Comparison of ENCODE assay signal across 16 cellular contexts in the genomic region with DNA sequence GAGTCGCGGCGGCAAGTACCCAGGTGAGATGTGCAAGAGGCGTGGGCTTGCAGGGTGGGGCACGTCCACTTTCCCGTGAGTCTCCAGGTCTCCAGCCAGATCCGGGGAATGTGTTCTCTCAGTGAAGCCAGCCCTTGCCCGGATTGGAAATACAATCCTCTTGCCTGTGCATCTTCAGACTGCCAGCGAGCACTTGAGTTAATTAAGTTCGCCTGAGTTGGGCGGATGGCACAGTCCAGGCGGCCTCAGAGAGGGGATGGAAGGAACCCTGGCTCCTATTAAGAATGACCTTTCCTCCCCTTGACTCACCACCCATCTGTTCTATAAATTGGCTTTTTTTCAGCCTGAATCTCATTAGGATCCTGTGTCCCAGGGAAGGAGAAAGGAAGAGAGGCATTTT.
"Had no signal": no experiment of that assay in that cellular context is flagged by ENCODE, and none has a peak within 500 bp of the region (broad histone marks: within the 10 kb centered on the region; RNA-seq: fewer than 3 reads in every experiment).

No MANE protein-coding gene starts in this region.

- H3K4me1 Mint-ChIP-seq: activated naive CD8-positive, alpha-beta T cell treated with anti-CD3 and anti-CD28 coated beads for 36 hours had no signal

- H3K9me3 Mint-ChIP-seq: activated CD4-positive, alpha-beta memory T cell treated with anti-CD3 and anti-CD28 coated beads for 36 hours; activated naive CD8-positive, alpha-beta T cell treated with anti-CD3 and anti-CD28 coated beads for 36 hours; activated T-cell treated with anti-CD3 and anti-CD28 coated beads, Interleukin-2, amount 50 U/mL, for 72 hours had no signal

- H3K27ac Mint-ChIP-seq: activated CD4-positive, alpha-beta memory T cell treated with anti-CD3 and anti-CD28 coated beads for 36 hours; activated naive CD8-positive, alpha-beta T cell treated with anti-CD3 and anti-CD28 coated beads for 36 hours; activated T-cell treated with anti-CD3 and anti-CD28 coated beads, Interleukin-2, amount 50 U/mL, for 72 hours had no signal

- H3K36me3 Mint-ChIP-seq: activated CD4-positive, alpha-beta memory T cell treated with anti-CD3 and anti-CD28 coated beads for 36 hours; activated naive CD8-positive, alpha-beta T cell treated with anti-CD3 and anti-CD28 coated beads for 36 hours had no signal

- DNase-seq: activated CD4-positive, alpha-beta memory T cell treated with anti-CD3 and anti-CD28 coated beads for 36 hours; activated gamma-delta T cell treated with Interleukin-2 at 50 U/mL for 16 hours; activated naive CD8-positive, alpha-beta T cell treated with anti-CD3 and anti-CD28 coated beads for 36 hours; activated T-cell treated with anti-CD3 and anti-CD28 coated beads, Interleukin-2, amount 50 U/mL, for 72 hours; foreskin melanocyte; heart right ventricle; islet precursor cell; left ventricle myocardium superior; mesenchymal stem cell; ovary; stimulated activated CD4-positive, alpha-beta T cell treated with anti-CD3 and anti-CD28 coated beads, Interleukin-12 subunit alpha, Interleukin-12 subunit beta, amount 100 ng/mL, for 4 hours; stimulated activated naive CD4-positive, alpha-beta T cell; trophoblast cell had no signal

- H3K27me3 ChIP-seq: breast epithelium, heart right ventricle, ovary had no signal

- H3K9me3 ChIP-seq: breast epithelium, heart right ventricle, ovary had no signal

- H3K36me3 ChIP-seq: breast epithelium, heart right ventricle, ovary had no signal

- ATAC-seq: activated CD4-positive, CD25-positive, alpha-beta regulatory T cell treated with anti-CD3 and anti-CD28 coated beads, Interleukin-2, amount 50 U/mL, for 24 hours; activated T-cell treated with anti-CD3 and anti-CD28 coated beads, Interleukin-2, amount 50 U/mL, for 72 hours; esophagus mucosa; heart right ventricle; left ventricle myocardium superior had no signal

- H3K4me3 ChIP-seq: breast epithelium, heart right ventricle, ovary had no signal

- H3K27me3 Mint-ChIP-seq: activated CD4-positive, alpha-beta memory T cell treated with anti-CD3 and anti-CD28 coated beads for 36 hours; activated naive CD8-positive, alpha-beta T cell treated with anti-CD3 and anti-CD28 coated beads for 36 hours had no signal

- H3K4me3 Mint-ChIP-seq: activated CD4-positive, alpha-beta memory T cell treated with anti-CD3 and anti-CD28 coated beads for 36 hours; activated naive CD8-positive, alpha-beta T cell treated with anti-CD3 and anti-CD28 coated beads for 36 hours; activated T-cell treated with anti-CD3 and anti-CD28 coated beads, Interleukin-2, amount 50 U/mL, for 72 hours had no signal

- H3K27ac ChIP-seq: breast epithelium, heart right ventricle, ovary had no signal
